ENCODE assay signal across 25 cellular contexts in genomic region chr7:101727184-101727583, GRCh38.
DNase-seq lines count a peak whose midpoint lies in the region; ATAC-seq, FAIRE-seq and TF ChIP-seq lines count a peak whose summit lies in the region.
"Had no signal": no experiment of that assay in that cellular context is flagged by ENCODE, and none has a peak within 500 bp of the region (broad histone marks: within the 10 kb centered on the region; RNA-seq: fewer than 3 reads in every experiment).

No MANE protein-coding gene starts in this region.

- H3K79me1 ChIP-seq in H1 (ENCODE audit: low read depth, low read length) = no peaks in the 10 kb centered on the region; the same call in 1 of the 2 replicates

- H4K5ac ChIP-seq in H1 (ENCODE audit: insufficient read length, low read depth, low read length) = no peak overlapping the region

- no peak for TF ChIP-seq CTCF in CD14-positive monocyte (IDR thresholded peaks at IDR 0.05)
- TF ChIP-seq CTCF in WTC11 (IDR thresholded peaks at IDR 0.05) = no peak
- TF ChIP-seq CTCF in H1 (IDR thresholded peaks at IDR 0.05; ENCODE audit: control extremely low read depth in 1 of 3, insufficient read depth in 1 of 3, low read depth in 1 of 3, low read length in 3 of 3) = no peak
- no peak for TF ChIP-seq CTCF in breast epithelium (IDR thresholded peaks at IDR 0.05)
- no peak for TF ChIP-seq CTCF in gastroesophageal sphincter (IDR thresholded peaks at IDR 0.05)
- no peak for TF ChIP-seq CTCF in nephron progenitor cell (IDR thresholded peaks at IDR 0.05)

- H4K20me1 ChIP-seq in BLaER1 = no peaks in the 10 kb centered on the region
- no peaks in the 10 kb centered on the region for H4K20me1 ChIP-seq in H1 (replicated peaks in 1 of 2; ENCODE audit: control insufficient read depth in 1 of 2, insufficient read depth in 2 of 2, low read length in 2 of 2)

- H3K27ac ChIP-seq in BLaER1 (no peak overlapping the region), H1 (ENCODE audit: low read depth, low read length) (no peak overlapping the region), breast epithelium (no peak overlapping the region), gastroesophageal sphincter (no peak overlapping the region)
- H3K27ac ChIP-seq: A549, C4-2B had no signal

- no peak for FAIRE-seq in H1 (lab: Jason Lieb, UNC)
- FAIRE-seq: A549, D721Med, GM12878 had no signal

- DNase-seq in CD14-positive monocyte (ENCODE audit: low spot score) (no peak), WTC11 (ENCODE audit: low spot score) (no peak), H1 (ENCODE audit: low read depth in 1 of 2, low spot score in 2 of 2) (no peak), breast epithelium (ENCODE audit: low spot score in 2 of 2) (no peak), nephron progenitor cell (no peak)
- DNase-seq: 8988T; ACHN; AML-193; BE2C; CD4-positive, alpha-beta T cell; CD8-positive, alpha-beta memory T cell; DMS 273 treated with DMSO at 0.1 percent for 48 hours; DMS79; EL; GDM1; GOT3; H7; HCEC 1CT had no signal

- H3K36me3 ChIP-seq in BLaER1 (no peaks in the 10 kb centered on the region), H1 (ENCODE audit: control insufficient read depth in 2 of 4, insufficient read depth in 4 of 4, low read length in 3 of 4) (no peaks in the 10 kb centered on the region), breast epithelium (no peaks in the 10 kb centered on the region), gastroesophageal sphincter (no peaks in the 10 kb centered on the region)
- H3K36me3 ChIP-seq: BE2C had no signal

- peaks cover 0 to 3% (median 0%) of the 10 kb centered on the region in 3 donors for H3K27me3 Mint-ChIP-seq in CD14-positive monocyte (ENCODE audit: low read depth in 3 of 3)
- peaks cover 8% of the 10 kb centered on the region; the same call in 1 of the 2 replicates for H3K27me3 Mint-ChIP-seq in WTC11 (ENCODE audit: low read depth)
- H3K27me3 Mint-ChIP-seq in nephron progenitor cell (ENCODE audit: low read depth, poor library complexity) = no peaks in the 10 kb centered on the region
- H3K27me3 Mint-ChIP-seq: CD4-positive, alpha-beta T cell had no signal

- 85% methylated on average over 6 of the region's 6 CpGs; no CpG with 5 or more reads in 1 of the 2 experiments for WGBS in H1 (ENCODE audit: extremely low coverage in 1 of 2, insufficient coverage in 1 of 2, insufficient read length in 1 of 2, insufficient replicate concordance in 2 of 2, low coverage in 1 of 2, low lambda C conversion rate in 2 of 2, missing lambda C conversion rate in 1 of 2), 2 experiments
- 96% methylated on average over 3 of the region's 6 CpGs; no CpG with 5 or more reads in 1 of the 2 donors for WGBS in gastroesophageal sphincter (ENCODE audit: low coverage in 1 of 2), 2 donors

- no peak for TF ChIP-seq EP300 in H1 (IDR thresholded peaks at IDR 0.05; ENCODE audit: borderline replicate concordance in 1 of 2, low read depth in 2 of 2, low read length in 2 of 2)
- TF ChIP-seq EP300 in gastroesophageal sphincter (IDR thresholded peaks at IDR 0.05) = no peak

- H3K9me3 Mint-ChIP-seq in CD14-positive monocyte (peaks cover 6 to 15% (median 8%) of the 10 kb centered on the region in 7 donors), WTC11 (peaks cover 6% of the 10 kb centered on the region), nephron progenitor cell (peaks cover 15% of the 10 kb centered on the region)
- H3K9me3 Mint-ChIP-seq: CD4-positive, alpha-beta T cell had no signal

- H3K56ac ChIP-seq in H1 (replicated peaks; ENCODE audit: insufficient read length, low read depth, low read length) = no peak overlapping the region

- no peak overlapping the region for H3K23ac ChIP-seq in H1 (ENCODE audit: insufficient read length)

- TF ChIP-seq POLR2A in H1 (IDR thresholded peaks at IDR 0.05; ENCODE audit: control extremely low read depth in 1 of 2, low read depth in 2 of 2, low read length in 2 of 2) (no peak), breast epithelium (IDR thresholded peaks at IDR 0.05) (no peak), gastroesophageal sphincter (IDR thresholded peaks at IDR 0.05) (no peak)

- CTCF ChIA-PET in WTC11 (lab: Charles Lee) (no interaction called here), H1 (lab: Charles Lee; ENCODE audit: partially characterized antibody) (interaction anchor here (0.6 to 1.2 kb wide), 2 partner anchors 11 to 207 kb away, joined by 3 to 4 read pairs; no protein-coding TSS in a partner anchor)

- H3K4me2 ChIP-seq in BLaER1 (0 out of 2 replicates have a peak overlapping the region, but pooled peaks have one; percentile 37), H1 (ENCODE audit: insufficient read depth in 1 of 2, low read depth in 2 of 2, low read length in 2 of 2) (no peak overlapping the region)
- H3K4me2 ChIP-seq: A549 had no signal

- H3K9ac ChIP-seq in BLaER1 (no peak overlapping the region), H1 (replicated peaks in 1 of 4; ENCODE audit: extremely low read depth in 1 of 4, low read depth in 3 of 4, low read length in 3 of 4) (no peak overlapping the region)

- H2BK15ac ChIP-seq in H1 (ENCODE audit: low read length) = 0 out of 2 replicates have a peak overlapping the region, but pooled peaks have one; percentile 0

- H3K4me1 ChIP-seq in BLaER1 = peaks cover 61% of the 10 kb centered on the region
- peaks cover 0 to 10% (median 4%) of the 10 kb centered on the region in 4 experiments; a peak in 5 of 7 replicates for H3K4me1 ChIP-seq in H1 (replicated peaks in 1 of 4; ENCODE audit: control insufficient read depth in 3 of 4, insufficient read depth in 4 of 4, low read length in 3 of 4)
- H3K4me1 ChIP-seq in breast epithelium = no peaks in the 10 kb centered on the region
- H3K4me1 ChIP-seq in gastroesophageal sphincter = peaks cover 0 to 8% (median 0%) of the 10 kb centered on the region in 3 donors
- H3K4me1 ChIP-seq: BE2C had no signal

- no peak overlapping the region for H2AFZ ChIP-seq in H1 (ENCODE audit: low read length)

- H4K8ac ChIP-seq in H1 (ENCODE audit: extremely low read depth, insufficient read depth, low read length) = no peak overlapping the region

- POLR2A ChIA-PET in WTC11 (lab: Charles Lee) (no interaction called here), H1 (lab: Charles Lee; ENCODE audit: partially characterized antibody) (no interaction called here)

- no peak overlapping the region for H2BK20ac ChIP-seq in H1 (ENCODE audit: low read length)

- no peaks in the 10 kb centered on the region for H3K79me2 ChIP-seq in H1 (ENCODE audit: control insufficient read depth in 1 of 2, insufficient read depth in 2 of 2, low read length in 2 of 2)

- H3K27ac Mint-ChIP-seq in CD14-positive monocyte = peak overlapping the region; percentile 87 to 95 (median 91)
- no peak overlapping the region for H3K27ac Mint-ChIP-seq in WTC11
- H3K27ac Mint-ChIP-seq in nephron progenitor cell = no peak overlapping the region
- H3K27ac Mint-ChIP-seq: CD4-positive, alpha-beta T cell; CD8-positive, alpha-beta memory T cell had no signal

- H3K4ac ChIP-seq in H1 (replicated peaks; ENCODE audit: insufficient read length, low read depth, low read length) = no peak overlapping the region

- H2BK120ac ChIP-seq in H1 (replicated peaks; ENCODE audit: low read depth, low read length) = no peak overlapping the region

- peaks cover 0 to 4% of the 10 kb centered on the region in 2 donors for H3K36me3 Mint-ChIP-seq in CD14-positive monocyte
- H3K36me3 Mint-ChIP-seq in WTC11 = 0 out of 2 replicates have a peak, but pooled peaks cover 3% of the 10 kb centered on the region
- H3K36me3 Mint-ChIP-seq in nephron progenitor cell (ENCODE audit: low read depth) = no peaks in the 10 kb centered on the region
- H3K36me3 Mint-ChIP-seq: CD8-positive, alpha-beta memory T cell had no signal

- H3K27me3 ChIP-seq in BLaER1 (no peaks in the 10 kb centered on the region), H1 (replicated peaks in 1 of 4; ENCODE audit: control insufficient read depth in 3 of 4, extremely low read depth in 1 of 4, insufficient read depth in 3 of 4, low read length in 3 of 4) (no peaks in the 10 kb centered on the region; a peak in 1 of 7 replicates), breast epithelium (peaks cover 0 to 6% of the 10 kb centered on the region in 2 donors), gastroesophageal sphincter (no peaks in the 10 kb centered on the region)
- H3K27me3 ChIP-seq: BE2C had no signal

- no peak overlapping the region for H2BK5ac ChIP-seq in H1 (ENCODE audit: low read depth, low read length)

- H3K4me3 Mint-ChIP-seq in CD14-positive monocyte (no peak overlapping the region), WTC11 (no peak overlapping the region), nephron progenitor cell (no peak overlapping the region)
- H3K4me3 Mint-ChIP-seq: CD4-positive, alpha-beta T cell; CD8-positive, alpha-beta memory T cell had no signal

- H2BK12ac ChIP-seq in H1 (ENCODE audit: low read depth, low read length) = no peak overlapping the region

- H4K91ac ChIP-seq in H1 (replicated peaks; ENCODE audit: insufficient read length, low read length) = no peak overlapping the region

- H3K14ac ChIP-seq in H1 (ENCODE audit: insufficient read length) = no peak overlapping the region

- H3K18ac ChIP-seq in H1 (ENCODE audit: extremely low read depth, low read length) = no peak overlapping the region

- peaks cover 49% of the 10 kb centered on the region for H3K4me1 Mint-ChIP-seq in CD14-positive monocyte
- peaks cover 14% of the 10 kb centered on the region for H3K4me1 Mint-ChIP-seq in WTC11
- peaks cover 66% of the 10 kb centered on the region for H3K4me1 Mint-ChIP-seq in nephron progenitor cell
- H3K4me1 Mint-ChIP-seq: CD8-positive, alpha-beta memory T cell had no signal

- H3K23me2 ChIP-seq in H1 (ENCODE audit: low read depth, low read length) = no peaks in the 10 kb centered on the region; the same call in 1 of the 2 replicates

- H2AK5ac ChIP-seq in H1 (ENCODE audit: low read depth, low read length) = no peak overlapping the region

- H3K4me3 ChIP-seq in BLaER1 (no peak overlapping the region), H1 (ENCODE audit: extremely low read depth in 1 of 4, insufficient read depth in 2 of 4, low read depth in 3 of 4, low read length in 4 of 4) (no peak overlapping the region), breast epithelium (no peak overlapping the region), gastroesophageal sphincter (no peak overlapping the region)
- H3K4me3 ChIP-seq: A549, GM12878 had no signal

- no peak for TF ChIP-seq RAD21 in H1 (IDR thresholded peaks at IDR 0.05 in 1 of 2, conservative IDR thresholded peaks at IDR 0.05 in 1 of 2; ENCODE audit: low read depth in 2 of 2, low read length in 2 of 2)

- intact Hi-C loops in CD14-positive monocyte (cut with micrococcal nuclease) (no loop called here), breast epithelium (cut with DNase I; ENCODE audit: low total_unique reads) (no loop called here)

- H3K9me3 ChIP-seq in BLaER1 (peaks cover 11% of the 10 kb centered on the region; the same call in 1 of the 2 replicates), H1 (ENCODE audit: insufficient read depth in 2 of 2, low read depth in 1 of 2, low read length in 1 of 2) (peaks cover 2 to 6% of the 10 kb centered on the region in 2 experiments; a peak in 2 of 4 replicates), breast epithelium (no peaks in the 10 kb centered on the region), gastroesophageal sphincter (peaks cover 0 to 4% (median 0%) of the 10 kb centered on the region in 3 donors)
- H3K9me3 ChIP-seq: A549, BE2C had no signal

- ATAC-seq in WTC11 = no peak
- ATAC-seq in GM19452 (IDR thresholded peaks at IDR 0.05; ENCODE audit: unreplicated experiment) = no peak
- ATAC-seq in gastroesophageal sphincter = no peak
- ATAC-seq: A549, GM12878 had no signal

TF ChIP-seq in H1, 55 proteins besides CTCF, POLR2A, EP300 and RAD21 (continues in another document):
- TF ChIP-seq NRF1 (IDR thresholded peaks at IDR 0.05; ENCODE audit: low read depth, low read length) = no peak

Comparison
In these comparisons a context has a peak if more than half of its experiments do, and no peak if none do; other contexts are left out.
1. H3K27ac Mint-ChIP-seq: peak in CD14-positive monocyte (7 of 7); none in WTC11 (single experiment) and nephron progenitor cell (single experiment).